Comparison of ENCODE assay signal across 25 cellular contexts in genomic region chr4:188295899-188296298, GRCh38.
DNase-seq lines count a peak whose midpoint lies in the region; FAIRE-seq and TF ChIP-seq lines count a peak whose summit lies in the region.
"Had no signal": no experiment of that assay in that cellular context is flagged by ENCODE, and none has a peak within 500 bp of the region (broad histone marks: within the 10 kb centered on the region; RNA-seq: fewer than 3 reads in every experiment).

No MANE protein-coding gene starts in this region.

- TF ChIP-seq CTCF in bronchial epithelial cell (IDR thresholded peaks at IDR 0.05; ENCODE audit: insufficient read depth, low read length, severe bottlenecking) (no peak), osteoblast (IDR thresholded peaks at IDR 0.05; ENCODE audit: extremely low read depth, low read depth, low read length) (no peak), SK-N-SH (IDR thresholded peaks at IDR 0.05) (no peak)

- H3K36me3 Mint-ChIP-seq in CD8-positive, alpha-beta memory T cell = no peaks in the 10 kb centered on the region
- H3K36me3 Mint-ChIP-seq: CD8-positive, alpha-beta T cell had no signal

- WGBS in SK-N-SH (ENCODE audit: low lambda C conversion rate) = 23% methylated on average over 1 of the region's 1 CpG

- no peaks in the 10 kb centered on the region for H3K9me3 ChIP-seq in osteoblast (ENCODE audit: low read depth, low read length)
- no peaks in the 10 kb centered on the region; the same call in 1 of the 2 replicates for H3K9me3 ChIP-seq in SK-N-SH
- no peaks in the 10 kb centered on the region for H3K9me3 ChIP-seq in CD8-positive, alpha-beta memory T cell (ENCODE audit: low read length)
- H3K9me3 ChIP-seq: HAP-1, prostate gland had no signal

- H3K27ac ChIP-seq in osteoblast (ENCODE audit: low read depth, low read length) (peak overlapping the region; percentile 53), SK-N-SH (ENCODE audit: low read depth in 2 of 2, low read length in 1 of 2) (no peak overlapping the region)
- no peak overlapping the region for H3K27ac ChIP-seq in CD8-positive, alpha-beta memory T cell (ENCODE audit: low read depth, low read length)
- H3K27ac ChIP-seq: heart left ventricle, HL-60, prostate gland, sigmoid colon, stomach had no signal

- H3K9me2 ChIP-seq in SK-N-SH = no peaks in the 10 kb centered on the region

- CTCF ChIA-PET in SK-N-SH (lab: Yijun Ruan, JAX) = no interaction called here
- CTCF ChIA-PET in CD8-positive, alpha-beta memory T cell (lab: Charles Lee) = no interaction called here

- H3K4me1 ChIP-seq in osteoblast (ENCODE audit: insufficient read depth, low read length) = peaks cover 35% of the 10 kb centered on the region
- no peaks in the 10 kb centered on the region for H3K4me1 ChIP-seq in SK-N-SH (ENCODE audit: control insufficient read depth in 1 of 2, insufficient read depth in 2 of 2, low read depth in 1 of 2, low read length in 1 of 2)
- H3K4me1 ChIP-seq in CD8-positive, alpha-beta memory T cell (ENCODE audit: insufficient read depth, low read length) = no peaks in the 10 kb centered on the region
- H3K4me1 ChIP-seq: HAP-1, heart left ventricle, prostate gland, stomach had no signal

- no peaks in the 10 kb centered on the region for H3F3A ChIP-seq in SK-N-SH (replicated peaks; ENCODE audit: insufficient read depth)

- no peaks in the 10 kb centered on the region for H3K27me3 ChIP-seq in bronchial epithelial cell (ENCODE audit: control insufficient read depth, insufficient read depth, low read length)
- H3K27me3 ChIP-seq in osteoblast (ENCODE audit: insufficient read depth, low read length) = no peaks in the 10 kb centered on the region
- no peaks in the 10 kb centered on the region; the same call in 1 of the 2 replicates for H3K27me3 ChIP-seq in SK-N-SH (ENCODE audit: insufficient read depth)
- no peaks in the 10 kb centered on the region for H3K27me3 ChIP-seq in CD8-positive, alpha-beta memory T cell (ENCODE audit: insufficient read depth, low read length, poor library complexity, severe bottlenecking)
- H3K27me3 ChIP-seq: sigmoid colon, stomach had no signal

- H3K79me2 ChIP-seq in osteoblast (ENCODE audit: insufficient read depth, low read length) (no peaks in the 10 kb centered on the region), SK-N-SH (ENCODE audit: insufficient read depth) (no peaks in the 10 kb centered on the region)

- DNase-seq in COLO829 (ENCODE audit: low spot score) = peak; percentile 45
- peak; percentile 52 for DNase-seq in M059J (ENCODE audit: low read depth)
- DNase-seq in bronchial epithelial cell (ENCODE audit: low read depth) = peak; percentile 28
- peak; percentile 89 for DNase-seq in osteoblast (ENCODE audit: insufficient read length, low spot score, missing footprints)
- DNase-seq in RCC 7860 (ENCODE audit: low spot score) = no peak
- DNase-seq in SK-N-SH = no peak
- no peak for DNase-seq in SHP77 (lab: John Stamatoyannopoulos, UW)
- no peak for DNase-seq in CD8-positive, alpha-beta memory T cell
- DNase-seq: activated naive CD4-positive, alpha-beta T cell treated with anti-CD3 and anti-CD28 coated beads, Interleukin-2, amount 50 U/mL, for 16 hours; AML-193; CD8-positive, alpha-beta T cell; DMS79; heart left ventricle; NCI-H2171 treated with DMSO at 0.1 percent for 48 hours; NCI-H524; RPMI8226; sigmoid colon; stomach; T-helper 9 cell had no signal

- H3K36me3 ChIP-seq in bronchial epithelial cell (ENCODE audit: control insufficient read depth, insufficient read depth, low read length) (no peaks in the 10 kb centered on the region), osteoblast (ENCODE audit: insufficient read depth, low read length) (no peaks in the 10 kb centered on the region), SK-N-SH (replicated peaks in 1 of 2; ENCODE audit: control insufficient read depth in 1 of 2, insufficient read depth in 2 of 2, low read length in 1 of 2) (no peaks in the 10 kb centered on the region)
- H3K36me3 ChIP-seq in CD8-positive, alpha-beta memory T cell (ENCODE audit: insufficient read depth, low read length) = no peaks in the 10 kb centered on the region
- H3K36me3 ChIP-seq: HAP-1, heart left ventricle, prostate gland, sigmoid colon, stomach had no signal

- no peak for TF ChIP-seq RAD21 in SK-N-SH (IDR thresholded peaks at IDR 0.05; ENCODE audit: low read length)

- H3K4me2 ChIP-seq in osteoblast (ENCODE audit: insufficient read depth, low read length) = no peak overlapping the region
- H3K4me2 ChIP-seq in SK-N-SH = no peak overlapping the region

- no peak overlapping the region for H3K4me3 Mint-ChIP-seq in CD8-positive, alpha-beta memory T cell
- H3K4me3 Mint-ChIP-seq: CD8-positive, alpha-beta T cell; central memory CD8-positive, alpha-beta T cell; WTC11 had no signal

- H3K4me1 Mint-ChIP-seq in CD8-positive, alpha-beta memory T cell = no peaks in the 10 kb centered on the region
- H3K4me1 Mint-ChIP-seq: central memory CD8-positive, alpha-beta T cell had no signal

- peaks cover 0 to 2% of the 10 kb centered on the region in 2 donors for H3K27me3 Mint-ChIP-seq in CD8-positive, alpha-beta memory T cell
- H3K27me3 Mint-ChIP-seq: central memory CD8-positive, alpha-beta T cell had no signal

- peak overlapping the region; percentile 63 for H2AFZ ChIP-seq in osteoblast (ENCODE audit: low read length)
- no peak overlapping the region for H2AFZ ChIP-seq in SK-N-SH (ENCODE audit: low read depth)

- H4K20me1 ChIP-seq in osteoblast (ENCODE audit: insufficient read depth, low read length) = no peaks in the 10 kb centered on the region
- H4K20me1 ChIP-seq in SK-N-SH (ENCODE audit: insufficient read depth) = no peaks in the 10 kb centered on the region

- H3K9ac ChIP-seq in SK-N-SH = no peak overlapping the region

- TF ChIP-seq EP300 in SK-N-SH (IDR thresholded peaks at IDR 0.05; ENCODE audit: borderline replicate concordance in 1 of 2, low read depth in 1 of 2, low read length in 1 of 2) = no peak

- POLR2A ChIA-PET in SK-N-SH (lab: Yijun Ruan, JAX) = no interaction called here
- POLR2A ChIA-PET in CD8-positive, alpha-beta memory T cell (lab: Charles Lee) = no interaction called here

- H3K9me3 Mint-ChIP-seq in CD8-positive, alpha-beta memory T cell = peaks cover 6 to 16% (median 13%) of the 10 kb centered on the region in 5 donors

- no peak overlapping the region for H3K4me3 ChIP-seq in bronchial epithelial cell (ENCODE audit: low read depth, low read length)
- H3K4me3 ChIP-seq in osteoblast (ENCODE audit: insufficient read depth, low read length) = no peak overlapping the region
- H3K4me3 ChIP-seq in SK-N-SH (ENCODE audit: low read depth in 2 of 2, low read length in 1 of 2) = no peak overlapping the region
- H3K4me3 ChIP-seq in CD8-positive, alpha-beta memory T cell (ENCODE audit: low read length) = no peak overlapping the region
- H3K4me3 ChIP-seq: HAP-1, heart left ventricle, prostate gland, sigmoid colon, stomach had no signal

- FAIRE-seq in bronchial epithelial cell (lab: Jason Lieb, UNC) (no peak), RCC 7860 (lab: Jason Lieb, UNC) (no peak)
- FAIRE-seq: GM12892 had no signal

- H3K27ac Mint-ChIP-seq in CD8-positive, alpha-beta memory T cell = no peak overlapping the region
- H3K27ac Mint-ChIP-seq: CD8-positive, alpha-beta T cell; WTC11 had no signal

TF ChIP-seq in SK-N-SH, 30 proteins besides CTCF, POLR2A, EP300 and RAD21:
- TF ChIP-seq NFIC (IDR thresholded peaks at IDR 0.05; ENCODE audit: borderline replicate concordance) (no peak), MXI1 (IDR thresholded peaks at IDR 0.05; ENCODE audit: low read depth, low read length) (no peak), TCF12 (IDR thresholded peaks at IDR 0.05) (no peak), REST (IDR thresholded peaks at IDR 0.05; ENCODE audit: low read depth, low read length) (no peak)

Comparison
In these comparisons a context has a peak if more than half of its experiments do, and no peak if none do; other contexts are left out.
1. DNase-seq: peak in COLO829 (single experiment), M059J (single experiment), bronchial epithelial cell (single experiment) and osteoblast (single experiment); none in RCC 7860 (single experiment), SK-N-SH (single experiment), SHP77 (0 of 2) and CD8-positive, alpha-beta memory T cell (0 of 5).